Comparison of ENCODE assay signal across 8 cellular contexts in genomic region chr1:55214903-55215193, GRCh38. TPM values are rescaled to one million over a fixed set of nuclear protein-coding genes. Genes with fewer than 3 reads are reported as not detected.
A peak's percentile ranks its signal among the peaks of the same experiment; 100 is the strongest.
DNase-seq lines count a peak whose midpoint lies in the region; ATAC-seq and TF ChIP-seq lines count a peak whose summit lies in the region.

No MANE protein-coding gene starts in this region.

- no peak overlapping the region for H3K27ac Mint-ChIP-seq in activated T-helper 1 cell treated with anti-CD3 and anti-CD28 coated beads, Interleukin-12 subunit alpha, Interleukin-12 subunit beta, Interleukin-2, Interleukin-4 antibody, amounts not matched to agents 30 ng/mL and 10 ng/mL and 1 ng/mL, durations not matched to agents 14 hours and 24 hours and 36 hours

- H3K4me3 Mint-ChIP-seq in activated T-helper 1 cell treated with anti-CD3 and anti-CD28 coated beads, Interleukin-12 subunit alpha, Interleukin-12 subunit beta, Interleukin-2, Interleukin-4 antibody, amounts not matched to agents 30 ng/mL and 10 ng/mL and 1 ng/mL, durations not matched to agents 14 hours and 24 hours and 36 hours, result peak overlapping the region; percentile 64

- ATAC-seq in GM21515 (IDR thresholded peaks at IDR 0.05; ENCODE audit: unreplicated experiment) (peak; percentile 32), omental fat pad (ENCODE audit: low FRiP score) (peak; percentile 49)

- DNase-seq in GM03348 (ENCODE audit: low spot score) (peak; percentile 75), HT-29 (ENCODE audit: low spot score) (peak; percentile 26), head of caudate nucleus (peak in 37 of 42 donors; percentile 12 to 76 (median 43)), omental fat pad (ENCODE audit: low spot score) (no peak), GM19238 (ENCODE audit: insufficient read length, low spot score) (no peak), NCI-H1694 (lab: John Stamatoyannopoulos, UW) (no peak)
- DNase-seq in activated T-helper 1 cell treated with anti-CD3 and anti-CD28 coated beads, Interleukin-12 subunit alpha, Interleukin-12 subunit beta, Interleukin-2, Interleukin-4 antibody, amounts not matched to agents 30 ng/mL and 10 ng/mL and 1 ng/mL, durations not matched to agents 14 hours and 24 hours and 36 hours (ENCODE audit: low spot score), result no peak

- peaks cover 12% of the 10 kb centered on the region for H3K36me3 Mint-ChIP-seq in activated T-helper 1 cell treated with anti-CD3 and anti-CD28 coated beads, Interleukin-12 subunit alpha, Interleukin-12 subunit beta, Interleukin-2, Interleukin-4 antibody, amounts not matched to agents 30 ng/mL and 10 ng/mL and 1 ng/mL, durations not matched to agents 14 hours and 24 hours and 36 hours (ENCODE audit: low read depth)

- peaks cover 67% of the 10 kb centered on the region for H3K4me1 Mint-ChIP-seq in activated T-helper 1 cell treated with anti-CD3 and anti-CD28 coated beads, Interleukin-12 subunit alpha, Interleukin-12 subunit beta, Interleukin-2, Interleukin-4 antibody, amounts not matched to agents 30 ng/mL and 10 ng/mL and 1 ng/mL, durations not matched to agents 14 hours and 24 hours and 36 hours (ENCODE audit: low read depth)

- no peaks in the 10 kb centered on the region for H3K9me3 Mint-ChIP-seq in activated T-helper 1 cell treated with anti-CD3 and anti-CD28 coated beads, Interleukin-12 subunit alpha, Interleukin-12 subunit beta, Interleukin-2, Interleukin-4 antibody, amounts not matched to agents 30 ng/mL and 10 ng/mL and 1 ng/mL, durations not matched to agents 14 hours and 24 hours and 36 hours

- H3K27me3 Mint-ChIP-seq in activated T-helper 1 cell treated with anti-CD3 and anti-CD28 coated beads, Interleukin-12 subunit alpha, Interleukin-12 subunit beta, Interleukin-2, Interleukin-4 antibody, amounts not matched to agents 30 ng/mL and 10 ng/mL and 1 ng/mL, durations not matched to agents 14 hours and 24 hours and 36 hours (ENCODE audit: insufficient read depth), result peaks cover 3% of the 10 kb centered on the region

- intact Hi-C loops in activated T-helper 1 cell treated with anti-CD3 and anti-CD28 coated beads, Interleukin-12 subunit alpha, Interleukin-12 subunit beta, Interleukin-2, Interleukin-4 antibody, amounts not matched to agents 30 ng/mL and 10 ng/mL and 1 ng/mL, durations not matched to agents 14 hours and 24 hours and 36 hours (cut with micrococcal nuclease), result loop anchor here (1.0 to 5.0 kb wide), 6 partner anchors 26 to 138 kb away; no protein-coding TSS in a partner anchor
- intact Hi-C loops in head of caudate nucleus (cut with DNase I), result loop anchor here (10.0 kb wide), 1 partner anchor 60 kb away; no protein-coding TSS in a partner anchor

- TF ChIP-seq CTCF in omental fat pad (IDR thresholded peaks at IDR 0.05), result no peak

RNA-seq across cellular contexts. Expression of gene USP24, which starts 0.3 kb away (rescaled TPM):
- 27.2 and 28.4 TPM in 2 replicates for total RNA-seq in HT-29 (2014; rRNA removed; shearing (Covaris generic))
- 53.6 and 58.6 TPM in 2 replicates for total RNA-seq in activated T-helper 1 cell treated with anti-CD3 and anti-CD28 coated beads, Interleukin-12 subunit alpha, Interleukin-12 subunit beta, Interleukin-2, Interleukin-4 antibody, amounts not matched to agents 30 ng/mL and 10 ng/mL and 1 ng/mL, durations not matched to agents 14 hours and 24 hours and 36 hours
- 10 to 100 TPM; 42.7 to 77.1 (median 64.8) TPM for total RNA-seq in omental fat pad

Comparison
In these comparisons a context has a peak if more than half of its experiments do, and no peak if none do; other contexts are left out.
1. DNase-seq: peak in GM03348 (single experiment), HT-29 (single experiment) and head of caudate nucleus (37 of 42); none in activated T-helper 1 cell treated with anti-CD3 and anti-CD28 coated beads, Interleukin-12 subunit alpha, Interleukin-12 subunit beta, Interleukin-2, Interleukin-4 antibody, amounts not matched to agents 30 ng/mL and 10 ng/mL and 1 ng/mL, durations not matched to agents 14 hours and 24 hours and 36 hours (single experiment), omental fat pad (single experiment), GM19238 (single experiment) and NCI-H1694 (single experiment).